In genomic region chr1:21280482-21280881, GRCh38 we compare ENCODE assay signal across 10 cellular contexts. TPM values are rescaled to one million over a fixed set of nuclear protein-coding genes. Genes with fewer than 3 reads are reported as not detected.
A peak's percentile ranks its signal among the peaks of the same experiment; 100 is the strongest.
DNase-seq lines count a peak whose midpoint lies in the region; ATAC-seq and TF ChIP-seq lines count a peak whose summit lies in the region.
"Had no signal": no experiment of that assay in that cellular context is flagged by ENCODE, and none has a peak within 500 bp of the region (broad histone marks: within the 10 kb centered on the region; RNA-seq: fewer than 3 reads in every experiment).

No MANE protein-coding gene starts in this region.

- H3K18ac ChIP-seq in H9 (ENCODE audit: insufficient read length, low read depth, low read length), result no peak overlapping the region

- H3T11ph ChIP-seq in H9 (ENCODE audit: low read length), result no peak overlapping the region

- no peak overlapping the region for H3K14ac ChIP-seq in H9 (ENCODE audit: insufficient read depth, low read length)

- H3K9me3 Mint-ChIP-seq in H9, result no peaks in the 10 kb centered on the region
- H3K9me3 Mint-ChIP-seq in activated T-helper 17 cell treated with anti-CD3 and anti-CD28 coated beads, Interleukin-2, amount 50 U/mL, for 72 hours, result no peaks in the 10 kb centered on the region

- no peak overlapping the region for H4K5ac ChIP-seq in H9 (ENCODE audit: insufficient read length, low read depth, low read length)

- no peak overlapping the region for H2BK12ac ChIP-seq in H9 (ENCODE audit: insufficient read length, low read depth, low read length)

- H3K4ac ChIP-seq in H9 (ENCODE audit: low read depth, low read length), result no peak overlapping the region

- no peak overlapping the region for H2AK5ac ChIP-seq in H9 (ENCODE audit: insufficient read length, low read length)

- no peak overlapping the region for H2AFZ ChIP-seq in H9 (ENCODE audit: low read length)

- H3K27me3 ChIP-seq in H9 (ENCODE audit: insufficient read depth, low read length) (no peaks in the 10 kb centered on the region), iPS-15b (ENCODE audit: control insufficient read depth, insufficient read depth, low read length) (no peaks in the 10 kb centered on the region), skeletal muscle satellite cell (ENCODE audit: control insufficient read depth, insufficient read depth, low read length) (no peaks in the 10 kb centered on the region)

- H3K9me3 ChIP-seq in H9 (ENCODE audit: control insufficient read depth, low read depth, low read length), result no peaks in the 10 kb centered on the region
- no peaks in the 10 kb centered on the region for H3K9me3 ChIP-seq in iPS-15b (ENCODE audit: control insufficient read depth, insufficient read depth, low read length)
- no peaks in the 10 kb centered on the region for H3K9me3 ChIP-seq in skeletal muscle satellite cell (replicated peaks; ENCODE audit: low read length)

- H2BK5ac ChIP-seq in H9 (ENCODE audit: insufficient read length, low read length), result no peak overlapping the region

- H2BK20ac ChIP-seq in H9 (ENCODE audit: low read depth, low read length, poor library complexity, severe bottlenecking), result no peak overlapping the region

- no peak overlapping the region for H3K23ac ChIP-seq in H9 (ENCODE audit: insufficient read length, low read depth, low read length)

- peak; percentile 60 for ATAC-seq in activated T-helper 17 cell treated with anti-CD3 and anti-CD28 coated beads, Interleukin-2, amount 50 U/mL, for 72 hours (replicated peaks)
- no peak for ATAC-seq in HG03520 (IDR thresholded peaks at IDR 0.05; ENCODE audit: unreplicated experiment)

- no peak overlapping the region for H2BK120ac ChIP-seq in H9 (ENCODE audit: low read depth, low read length, poor library complexity, severe bottlenecking)

- DNase-seq in H9, result no peak
- no peak for DNase-seq in NCI-H2029 (lab: John Stamatoyannopoulos, UW)
- DNase-seq in NCI-H2227 (lab: John Stamatoyannopoulos, UW; ENCODE audit: unreplicated experiment), result no peak
- no peak for DNase-seq in amygdala (lab: John Stamatoyannopoulos, UW)
- DNase-seq: NCI-H1930; stimulated activated CD4-positive, alpha-beta T cell treated with anti-CD3 and anti-CD28 coated beads, Interleukin-2, amount 100 ng/mL, for 48 hours had no signal

- no peaks in the 10 kb centered on the region for H3K79me1 ChIP-seq in H9 (ENCODE audit: insufficient read depth, low read depth, low read length, poor library complexity, severe bottlenecking)

- H3K4me3 Mint-ChIP-seq in H9, result no peak overlapping the region
- peak overlapping the region; percentile 75 for H3K4me3 Mint-ChIP-seq in activated T-helper 17 cell treated with anti-CD3 and anti-CD28 coated beads, Interleukin-2, amount 50 U/mL, for 72 hours

- no peak overlapping the region for H3K4me3 ChIP-seq in iPS-15b (ENCODE audit: low read depth, low read length)
- no peak overlapping the region for H3K4me3 ChIP-seq in skeletal muscle satellite cell (ENCODE audit: low read length)

- no peak overlapping the region for H2BK15ac ChIP-seq in H9 (ENCODE audit: low read depth, low read length)

- no peak for TF ChIP-seq CTCF in H9 (conservative IDR thresholded peaks at IDR 0.05)

- H3K56ac ChIP-seq in H9 (ENCODE audit: insufficient read length, low read depth, low read length), result no peak overlapping the region

- H3K36me3 ChIP-seq in iPS-15b (ENCODE audit: control insufficient read depth, insufficient read depth, low read length) (no peaks in the 10 kb centered on the region), skeletal muscle satellite cell (ENCODE audit: insufficient read depth, low read length) (peaks cover 12% of the 10 kb centered on the region)

- H4K20me1 ChIP-seq in H9 (ENCODE audit: control insufficient read depth, insufficient read depth, insufficient read length), result no peaks in the 10 kb centered on the region

- peaks cover 41 to 48% of the 10 kb centered on the region in 2 experiments for H3K4me1 Mint-ChIP-seq in H9
- H3K4me1 Mint-ChIP-seq in activated T-helper 17 cell treated with anti-CD3 and anti-CD28 coated beads, Interleukin-2, amount 50 U/mL, for 72 hours, result peaks cover 40% of the 10 kb centered on the region

- peak overlapping the region; percentile 42 to 77 (median 62); a peak in 3 of 7 replicates for H3K27ac Mint-ChIP-seq in H9
- H3K27ac Mint-ChIP-seq in activated T-helper 17 cell treated with anti-CD3 and anti-CD28 coated beads, Interleukin-2, amount 50 U/mL, for 72 hours, result peak overlapping the region; percentile 91

- H3K36me3 Mint-ChIP-seq in H9 (ENCODE audit: insufficient read depth in 1 of 3, low read depth in 3 of 3), result peaks cover 0 to 2% (median 0%) of the 10 kb centered on the region in 3 experiments; a peak in 2 of 7 replicates
- peaks cover 93% of the 10 kb centered on the region for H3K36me3 Mint-ChIP-seq in activated T-helper 17 cell treated with anti-CD3 and anti-CD28 coated beads, Interleukin-2, amount 50 U/mL, for 72 hours (ENCODE audit: low read depth)

- no peaks in the 10 kb centered on the region for H3K23me2 ChIP-seq in H9 (ENCODE audit: insufficient read length, low read depth, low read length, poor library complexity, severe bottlenecking)

- H3K4me1 ChIP-seq in H9 (ENCODE audit: insufficient read depth, low read length) (peaks cover 5% of the 10 kb centered on the region; the same call in 1 of the 2 replicates), iPS-15b (ENCODE audit: control insufficient read depth, insufficient read depth, low read length) (peaks cover 11% of the 10 kb centered on the region), skeletal muscle satellite cell (ENCODE audit: control insufficient read depth, insufficient read depth, low read length) (peaks cover 30% of the 10 kb centered on the region)

- H3K9ac ChIP-seq in H9 (ENCODE audit: extremely low read depth, insufficient read length, low read length) (no peak overlapping the region), iPS-15b (ENCODE audit: low read depth, low read length) (peak overlapping the region; percentile 24), skeletal muscle satellite cell (ENCODE audit: low read depth, low read length) (peak overlapping the region; percentile 67)

- no peak overlapping the region for H4K91ac ChIP-seq in H9 (ENCODE audit: insufficient read length, low read depth, low read length)

- H3K4me2 ChIP-seq in H9 (ENCODE audit: insufficient read depth, insufficient read length, low read length) (no peak overlapping the region), skeletal muscle satellite cell (ENCODE audit: low read length) (no peak overlapping the region)

- no peak overlapping the region for H3K27ac ChIP-seq in H9 (ENCODE audit: insufficient read length, low read depth, low read length)

- no CpG with 5 or more reads among the region's 4 CpGs for WGBS in H9 (ENCODE audit: extremely low coverage, insufficient read length, low lambda C conversion rate)

- no peak overlapping the region for H4K8ac ChIP-seq in H9 (replicated peaks; ENCODE audit: insufficient read length, low read depth, low read length)

- H3K27me3 Mint-ChIP-seq in H9 (ENCODE audit: low read depth), result no peaks in the 10 kb centered on the region; the same call in 1 of the 2 replicates
- H3K27me3 Mint-ChIP-seq in activated T-helper 17 cell treated with anti-CD3 and anti-CD28 coated beads, Interleukin-2, amount 50 U/mL, for 72 hours, result no peaks in the 10 kb centered on the region

- H3K79me2 ChIP-seq in H9 (ENCODE audit: insufficient read depth, low read length), result no peaks in the 10 kb centered on the region

RNA-seq across cellular contexts. Expression of gene ECE1, which starts 9.8 kb away (rescaled TPM):
- total RNA-seq in H9 (2021), result 27.7 and 31.1 TPM in 2 replicates
- total RNA-seq in activated T-helper 17 cell treated with anti-CD3 and anti-CD28 coated beads, Interleukin-2, amount 50 U/mL, for 72 hours, result 100 to 1,000 TPM in 1 of 2 donors, 10 to 100 TPM in 1; 75.4 to 219 TPM
- 40.4 and 63.6 TPM in 2 replicates for total RNA-seq in skeletal muscle satellite cell (2012; rRNA removed)
